In the genomic region with DNA sequence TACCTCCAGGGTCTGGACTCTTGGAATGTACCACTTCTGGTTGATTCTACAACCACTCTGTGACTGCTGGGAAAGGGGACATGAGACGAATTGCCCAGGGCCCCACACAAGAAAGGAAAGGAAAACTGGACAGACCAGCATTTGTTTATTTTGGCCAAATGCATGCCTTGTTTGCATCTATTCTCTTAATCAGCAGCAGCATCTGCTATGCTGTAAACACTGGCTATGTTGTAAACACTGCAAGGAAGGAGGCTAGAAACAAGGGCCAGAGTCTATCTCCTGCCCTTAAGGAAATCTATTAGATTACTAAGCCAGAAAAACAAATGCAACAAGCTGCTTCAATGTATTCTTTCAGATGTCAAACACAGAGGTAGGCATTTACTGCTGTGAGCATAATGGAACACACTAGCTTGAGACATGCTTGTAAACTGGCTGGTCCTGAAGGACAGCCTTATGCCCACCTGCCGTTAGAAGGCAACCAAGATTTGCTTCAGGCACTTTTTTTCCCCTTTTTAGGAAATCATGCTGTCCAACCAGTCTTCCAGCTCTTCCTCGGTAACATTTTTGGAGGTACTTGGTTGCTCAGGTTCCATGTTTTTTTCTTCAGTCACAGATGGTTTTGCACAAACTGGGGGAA, we compare ENCODE assay signal across 14 cellular contexts.
DNase-seq lines count a peak whose midpoint lies in the region; ATAC-seq and TF ChIP-seq lines count a peak whose summit lies in the region.
"Had no signal": no experiment of that assay in that cellular context is flagged by ENCODE, and none has a peak within 500 bp of the region (broad histone marks: within the 10 kb centered on the region; RNA-seq: fewer than 3 reads in every experiment).

No MANE protein-coding gene starts in this region.

- peak overlapping the region in 1 of 2 experiments; percentile 64 for H3K18ac ChIP-seq in mesenchymal stem cell (ENCODE audit: low read depth in 1 of 2, low read length in 2 of 2)

- peak overlapping the region in 1 of 2 experiments; percentile 57 for H2BK12ac ChIP-seq in mesenchymal stem cell (ENCODE audit: low read length in 2 of 2)

- TF ChIP-seq EP300 in SK-N-SH (IDR thresholded peaks at IDR 0.05; ENCODE audit: borderline replicate concordance in 1 of 2, low read depth in 1 of 2, low read length in 1 of 2): no peak

- H3K4ac ChIP-seq in mesenchymal stem cell (ENCODE audit: low read depth in 1 of 2, low read length in 2 of 2): peak overlapping the region in 1 of 2 experiments; percentile 43

- no peak overlapping the region for H2AK5ac ChIP-seq in mesenchymal stem cell (ENCODE audit: low read length, severe bottlenecking)

- no peak overlapping the region for H2BK15ac ChIP-seq in mesenchymal stem cell (ENCODE audit: low read depth, poor library complexity, severe bottlenecking)

- H3K9me3 ChIP-seq in mesenchymal stem cell (ENCODE audit: control insufficient read depth, low read length): no peaks in the 10 kb centered on the region
- no peaks in the 10 kb centered on the region for H3K9me3 ChIP-seq in SK-N-SH
- H3K9me3 ChIP-seq: HAP-1 had no signal

- ATAC-seq in GM18511 (IDR thresholded peaks at IDR 0.05; ENCODE audit: unreplicated experiment) (no peak), HG02938 (IDR thresholded peaks at IDR 0.05; ENCODE audit: unreplicated experiment) (no peak)

- no peaks in the 10 kb centered on the region for H4K20me1 ChIP-seq in SK-N-SH (ENCODE audit: insufficient read depth)

- H3K9ac ChIP-seq in mesenchymal stem cell (ENCODE audit: low read length) (no peak overlapping the region), SK-N-SH (no peak overlapping the region)

- no peaks in the 10 kb centered on the region for H3K4me1 ChIP-seq in mesenchymal stem cell (ENCODE audit: control insufficient read depth, insufficient read depth, low read depth, low read length)
- peaks cover 0 to 5% of the 10 kb centered on the region in 2 experiments; a peak in 1 of 4 replicates for H3K4me1 ChIP-seq in SK-N-SH (ENCODE audit: control insufficient read depth in 1 of 2, insufficient read depth in 2 of 2, low read depth in 1 of 2, low read length in 1 of 2)
- H3K4me1 ChIP-seq: HAP-1 had no signal

- no peak overlapping the region for H3K4me3 ChIP-seq in mesenchymal stem cell (ENCODE audit: insufficient read depth in 1 of 2, low read depth in 1 of 2, low read length in 2 of 2)
- H3K4me3 ChIP-seq in SK-N-SH (ENCODE audit: low read depth in 2 of 2, low read length in 1 of 2): no peak overlapping the region
- H3K4me3 ChIP-seq: HAP-1 had no signal

- in situ Hi-C loops in T47D (cut with HindIII; ENCODE audit: low pct_unique_long_range_greater_than_20kb, low sequenced_read_pairs): no loop called here

- H3K27me3 ChIP-seq in mesenchymal stem cell (ENCODE audit: control insufficient read depth in 1 of 2, insufficient read depth in 1 of 2, low read length in 2 of 2): no peaks in the 10 kb centered on the region
- H3K27me3 ChIP-seq in SK-N-SH (ENCODE audit: insufficient read depth): no peaks in the 10 kb centered on the region

- H2BK120ac ChIP-seq in mesenchymal stem cell (ENCODE audit: low read depth, low read length): no peak overlapping the region

- H3K4me2 ChIP-seq in mesenchymal stem cell (ENCODE audit: low read length, poor library complexity, severe bottlenecking) (no peak overlapping the region), SK-N-SH (no peak overlapping the region)

- H3K79me2 ChIP-seq in SK-N-SH (ENCODE audit: insufficient read depth): no peaks in the 10 kb centered on the region

- whole genome bisulfite sequencing in mesenchymal stem cell: 20% methylated on average over 2 of the region's 3 CpGs
- WGBS in SK-N-SH (ENCODE audit: low lambda C conversion rate): 87% methylated on average over 3 of the region's 3 CpGs

- H3K79me1 ChIP-seq in mesenchymal stem cell (replicated peaks; ENCODE audit: low read length, poor library complexity, severe bottlenecking): peaks cover 4% of the 10 kb centered on the region

- H3K9me2 ChIP-seq in SK-N-SH: no peaks in the 10 kb centered on the region

- CTCF ChIA-PET in SK-N-SH (lab: Yijun Ruan, JAX): no interaction called here

- no peak overlapping the region for H4K91ac ChIP-seq in mesenchymal stem cell (ENCODE audit: low read length)

- no peak overlapping the region for H2BK5ac ChIP-seq in mesenchymal stem cell (ENCODE audit: low read depth, low read length, poor library complexity, severe bottlenecking)

- peak; percentile 15 for DNase-seq in M059J (ENCODE audit: low read depth)
- DNase-seq in T47D (ENCODE audit: low read depth in 1 of 2, low spot score in 1 of 2): peak; percentile 47 to 91
- peak; percentile 83 for DNase-seq in mesenchymal stem cell
- DNase-seq in SK-N-SH: no peak
- no peak for DNase-seq in NCI-H1105 (lab: John Stamatoyannopoulos, UW)
- DNase-seq: CD4-positive, alpha-beta T cell; NCI-H1436; NCI-H2029; NCI-H2171; NCI-H446 treated with DMSO at 0.1 percent for 48 hours; OCI-M1 had no signal

- POLR2A ChIA-PET in SK-N-SH (lab: Yijun Ruan, JAX): no interaction called here

- H4K8ac ChIP-seq in mesenchymal stem cell (ENCODE audit: low read length): no peak overlapping the region

- TF ChIP-seq CTCF in SK-N-SH (IDR thresholded peaks at IDR 0.05): no peak

- peak overlapping the region in 1 of 2 experiments; percentile 64 for H3K23ac ChIP-seq in mesenchymal stem cell (ENCODE audit: low read length in 2 of 2)

- H3K27ac ChIP-seq in mesenchymal stem cell (ENCODE audit: low read length, poor library complexity, severe bottlenecking) (no peak overlapping the region), SK-N-SH (ENCODE audit: low read depth in 2 of 2, low read length in 1 of 2) (peak overlapping the region in 1 of 2 experiments; percentile 29; a peak in 1 of 4 replicates)

- H3F3A ChIP-seq in SK-N-SH (replicated peaks; ENCODE audit: insufficient read depth): peaks cover 8% of the 10 kb centered on the region

- H3K14ac ChIP-seq in mesenchymal stem cell (ENCODE audit: low read length in 2 of 2): no peak overlapping the region

- H2AFZ ChIP-seq in mesenchymal stem cell (ENCODE audit: low read depth, low read length) (no peak overlapping the region), SK-N-SH (ENCODE audit: low read depth) (no peak overlapping the region)

- H3K36me3 ChIP-seq in mesenchymal stem cell (ENCODE audit: control insufficient read depth in 1 of 2, insufficient read depth in 2 of 2, low read depth in 1 of 2, low read length in 2 of 2): peaks cover 5 to 22% of the 10 kb centered on the region in 2 experiments
- peaks cover 0 to 10% of the 10 kb centered on the region in 2 experiments for H3K36me3 ChIP-seq in SK-N-SH (replicated peaks in 1 of 2; ENCODE audit: control insufficient read depth in 1 of 2, insufficient read depth in 2 of 2, low read length in 1 of 2)
- H3K36me3 ChIP-seq: HAP-1 had no signal

- no peak for TF ChIP-seq RAD21 in SK-N-SH (IDR thresholded peaks at IDR 0.05; ENCODE audit: low read length)

TF ChIP-seq in SK-N-SH, 30 proteins besides CTCF, POLR2A, EP300 and RAD21:
- TF ChIP-seq, protein P1, sequence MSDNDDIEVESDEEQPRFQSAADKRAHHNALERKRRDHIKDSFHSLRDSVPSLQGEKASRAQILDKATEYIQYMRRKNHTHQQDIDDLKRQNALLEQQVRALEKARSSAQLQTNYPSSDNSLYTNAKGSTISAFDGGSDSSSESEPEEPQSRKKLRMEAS (IDR thresholded peaks at IDR 0.05; ENCODE audit: low read depth): no peak

Comparison
In these comparisons a context has a peak if more than half of its experiments do, and no peak if none do; other contexts are left out.
1. DNase-seq: peak in M059J (single experiment), T47D (2 of 2) and mesenchymal stem cell (single experiment); none in SK-N-SH (single experiment) and NCI-H1105 (single experiment).